1 cellular context compared by ENCODE assay signal in genomic region chr1:228105996-228106799, GRCh38.
TF ChIP-seq lines count a peak whose summit lies in the region.

No MANE protein-coding gene starts in this region.

TF ChIP-seq in K562, 482 proteins besides CTCF, POLR2A, EP300 and RAD21 (continued from another document):
- TF ChIP-seq ZNF408 (CRISPR knock-in tag; IDR thresholded peaks at IDR 0.05; ENCODE audit: low read depth) (no peak), RBM15 (IDR thresholded peaks at IDR 0.05; ENCODE audit: insufficient read depth, low read length) (no peak)
